8 cellular contexts compared by ENCODE assay signal in the genomic region with DNA sequence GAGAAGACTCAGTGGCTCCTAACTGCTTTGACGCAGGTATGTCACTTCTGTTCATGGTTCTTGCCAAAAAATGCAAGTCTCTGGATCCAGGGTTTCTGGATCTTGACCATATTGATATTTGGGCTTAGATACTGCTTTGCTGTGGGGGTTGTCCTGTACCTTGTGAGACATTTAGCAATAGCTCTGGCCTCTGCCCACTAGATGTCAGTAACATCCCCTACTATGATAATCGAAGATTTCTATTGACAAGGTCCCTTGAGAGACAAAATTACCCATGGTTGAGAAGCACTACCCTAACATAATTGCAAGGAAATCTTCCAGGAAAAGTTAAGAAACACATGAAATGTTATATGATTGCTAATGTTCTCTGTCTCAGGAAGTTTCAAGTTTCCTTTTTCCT.
DNase-seq lines count a peak whose midpoint lies in the region; ATAC-seq and TF ChIP-seq lines count a peak whose summit lies in the region.

No MANE protein-coding gene starts in this region.

- ATAC-seq in HG02759 (IDR thresholded peaks at IDR 0.05; ENCODE audit: unreplicated experiment) (peak; percentile 60), HG03108 (IDR thresholded peaks at IDR 0.05; ENCODE audit: unreplicated experiment) (no peak)

- no peaks in the 10 kb centered on the region for H3K79me2 ChIP-seq in OCI-LY1 (ENCODE audit: insufficient read depth, low read length)

- no peak overlapping the region for H3K9ac ChIP-seq in OCI-LY1 (ENCODE audit: low read length)

- DNase-seq in NCI-H82 (lab: John Stamatoyannopoulos, UW) (peak; percentile 72), NCI-H82 treated with DMSO at 0.1 percent for 48 hours (lab: John Stamatoyannopoulos, UW; ENCODE audit: unreplicated experiment) (no peak), fibroblast of the conjunctiva (ENCODE audit: low read depth) (peak; percentile 5), NCI-H187 (lab: John Stamatoyannopoulos, UW) (no peak), CD1c-positive myeloid dendritic cell (ENCODE audit: extremely low spot score) (no peak)

- no peaks in the 10 kb centered on the region for H3K36me3 ChIP-seq in OCI-LY1 (ENCODE audit: insufficient read depth, low read length)

- TF ChIP-seq CTCF in OCI-LY1 (IDR thresholded peaks at IDR 0.05; ENCODE audit: low read length) = peak; percentile 59; the same call in 1 of the 2 replicates

- no peaks in the 10 kb centered on the region for H3K4me1 ChIP-seq in OCI-LY1 (ENCODE audit: insufficient read depth, low read length, severe bottlenecking)

- H3F3A ChIP-seq in OCI-LY1 (ENCODE audit: insufficient read depth, low read length) = no peaks in the 10 kb centered on the region

- H2AFZ ChIP-seq in OCI-LY1 (ENCODE audit: low read length) = no peak overlapping the region

- H3K27me3 ChIP-seq in OCI-LY1 (ENCODE audit: insufficient read depth, low read length) = no peaks in the 10 kb centered on the region

- no peak overlapping the region for H3K4me2 ChIP-seq in OCI-LY1 (ENCODE audit: low read length)

- no peak overlapping the region for H3K27ac ChIP-seq in OCI-LY1 (ENCODE audit: low read depth, low read length, poor library complexity, severe bottlenecking)

- no peaks in the 10 kb centered on the region for H3K9me3 ChIP-seq in OCI-LY1 (ENCODE audit: low read length)

- H3K4me3 ChIP-seq in OCI-LY1 (ENCODE audit: low read depth, low read length, poor library complexity, severe bottlenecking) = no peak overlapping the region

- no peaks in the 10 kb centered on the region for H3K9me2 ChIP-seq in OCI-LY1 (ENCODE audit: low read depth, low read length)

- no peaks in the 10 kb centered on the region for H4K20me1 ChIP-seq in OCI-LY1 (ENCODE audit: insufficient read depth, low read length)

Comparison
In these comparisons a context has a peak if more than half of its experiments do, and no peak if none do; other contexts are left out.
1. DNase-seq: peak in NCI-H82 (single experiment) and fibroblast of the conjunctiva (single experiment); none in NCI-H82 treated with DMSO at 0.1 percent for 48 hours (single experiment), NCI-H187 (0 of 2) and CD1c-positive myeloid dendritic cell (single experiment).